1 cellular context compared by ENCODE assay signal in the genomic region with DNA sequence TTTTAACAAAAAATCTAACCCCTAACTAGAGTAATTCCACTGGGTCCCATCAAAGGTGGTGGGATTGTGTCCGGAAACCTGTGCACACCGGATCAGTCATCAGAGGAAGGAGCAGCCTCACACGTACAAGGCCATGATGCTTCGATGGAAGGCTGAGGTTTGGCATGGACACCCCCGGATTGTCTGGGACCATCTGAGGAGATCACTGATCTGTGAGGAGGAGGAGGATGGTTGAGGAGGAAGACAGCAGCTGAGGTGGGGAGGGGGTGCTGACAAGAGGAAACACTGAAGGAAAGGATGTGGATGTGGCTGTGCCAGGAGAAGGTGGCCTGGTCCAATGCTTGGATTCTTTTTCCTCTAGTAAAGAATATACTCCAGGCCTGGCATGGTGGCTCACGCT.
TF ChIP-seq lines count a peak whose summit lies in the region.

No MANE protein-coding gene starts in this region.

TF ChIP-seq in IMR-90, 13 proteins besides CTCF, POLR2A, EP300 and RAD21:
- no peak for TF ChIP-seq BHLHE40 (IDR thresholded peaks at IDR 0.05; ENCODE audit: low read depth, low read length)
- TF ChIP-seq MXI1 (IDR thresholded peaks at IDR 0.05; ENCODE audit: borderline replicate concordance, low read depth, low read length) = no peak
- no peak for TF ChIP-seq RCOR1 (IDR thresholded peaks at IDR 0.05; ENCODE audit: insufficient replicate concordance, low read length)
- no peak for TF ChIP-seq MAZ (IDR thresholded peaks at IDR 0.05; ENCODE audit: borderline replicate concordance, low read depth, low read length)
- TF ChIP-seq MAFK (IDR thresholded peaks at IDR 0.05; ENCODE audit: low read depth, low read length) = no peak
- no peak for TF ChIP-seq NFE2L2 (IDR thresholded peaks at IDR 0.05; ENCODE audit: low read depth, low read length)
- no peak for TF ChIP-seq RFX5 (IDR thresholded peaks at IDR 0.05; ENCODE audit: low read depth, low read length)
- TF ChIP-seq CHD1 (IDR thresholded peaks at IDR 0.05; ENCODE audit: low read depth, low read length) = no peak
- no peak for TF ChIP-seq FOS (IDR thresholded peaks at IDR 0.05; ENCODE audit: low read depth, low read length)
- TF ChIP-seq, protein P1, sequence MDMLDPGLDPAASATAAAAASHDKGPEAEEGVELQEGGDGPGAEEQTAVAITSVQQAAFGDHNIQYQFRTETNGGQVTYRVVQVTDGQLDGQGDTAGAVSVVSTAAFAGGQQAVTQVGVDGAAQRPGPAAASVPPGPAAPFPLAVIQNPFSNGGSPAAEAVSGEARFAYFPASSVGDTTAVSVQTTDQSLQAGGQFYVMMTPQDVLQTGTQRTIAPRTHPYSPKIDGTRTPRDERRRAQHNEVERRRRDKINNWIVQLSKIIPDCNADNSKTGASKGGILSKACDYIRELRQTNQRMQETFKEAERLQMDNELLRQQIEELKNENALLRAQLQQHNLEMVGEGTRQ (IDR thresholded peaks at IDR 0.05; ENCODE audit: low read depth, low read length) = no peak
- TF ChIP-seq, protein P2, sequence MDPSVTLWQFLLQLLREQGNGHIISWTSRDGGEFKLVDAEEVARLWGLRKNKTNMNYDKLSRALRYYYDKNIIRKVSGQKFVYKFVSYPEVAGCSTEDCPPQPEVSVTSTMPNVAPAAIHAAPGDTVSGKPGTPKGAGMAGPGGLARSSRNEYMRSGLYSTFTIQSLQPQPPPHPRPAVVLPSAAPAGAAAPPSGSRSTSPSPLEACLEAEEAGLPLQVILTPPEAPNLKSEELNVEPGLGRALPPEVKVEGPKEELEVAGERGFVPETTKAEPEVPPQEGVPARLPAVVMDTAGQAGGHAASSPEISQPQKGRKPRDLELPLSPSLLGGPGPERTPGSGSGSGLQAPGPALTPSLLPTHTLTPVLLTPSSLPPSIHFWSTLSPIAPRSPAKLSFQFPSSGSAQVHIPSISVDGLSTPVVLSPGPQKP (IDR thresholded peaks at IDR 0.05; ENCODE audit: borderline replicate concordance, low read depth, low read length) = no peak
- TF ChIP-seq SMC3 (IDR thresholded peaks at IDR 0.05; ENCODE audit: low read depth, low read length) = no peak
- TF ChIP-seq CEBPB (IDR thresholded peaks at IDR 0.05; ENCODE audit: low read depth, low read length) = no peak
